Comparison of ENCODE assay signal across 9 cellular contexts in genomic region chr3:45034612-45035252, GRCh38. TPM values are rescaled to one million over a fixed set of nuclear protein-coding genes. Genes with fewer than 3 reads are reported as not detected.
DNase-seq lines count a peak whose midpoint lies in the region; ATAC-seq and TF ChIP-seq lines count a peak whose summit lies in the region.
"Had no signal": no experiment of that assay in that cellular context is flagged by ENCODE, and none has a peak within 500 bp of the region (broad histone marks: within the 10 kb centered on the region; RNA-seq: fewer than 3 reads in every experiment).

No MANE protein-coding gene starts in this region.

- CTCF ChIA-PET in activated CD4-positive, alpha-beta T cell treated with anti-CD3 and anti-CD28 coated beads, Interleukin-2, amount 10 ng/mL, durations not matched to agents 7 days and 5 days (lab: Charles Lee) = interaction anchor here (0.7 to 1.6 kb wide), 4 partner anchors 28 to 621 kb away, joined by 3 to 6 read pairs (median 3); no protein-coding TSS in a partner anchor

- no peaks in the 10 kb centered on the region for H3K9me3 Mint-ChIP-seq in activated T-cell treated with anti-CD3 and anti-CD28 coated beads, Interleukin-2, amount 50 U/mL, for 24 hours
- no peaks in the 10 kb centered on the region for H3K9me3 Mint-ChIP-seq in activated CD4-positive, alpha-beta T cell treated with anti-CD3 and anti-CD28 coated beads, Interleukin-2, amount 10 ng/mL, durations not matched to agents 7 days and 5 days

- H3K27ac ChIP-seq in lower lobe of right lung (peak overlapping the region; percentile 76), upper lobe of right lung (peak overlapping the region; percentile 71)
- H3K27ac ChIP-seq: SJSA1 had no signal

- peak; percentile 61 to 79 for ATAC-seq in lower lobe of right lung
- peak; percentile 76 for ATAC-seq in upper lobe of right lung

- POLR2A ChIA-PET in activated CD4-positive, alpha-beta T cell treated with anti-CD3 and anti-CD28 coated beads, Interleukin-2, amount 10 ng/mL, durations not matched to agents 7 days and 5 days (lab: Charles Lee) = no interaction called here

- H3K27ac Mint-ChIP-seq in activated T-cell treated with anti-CD3 and anti-CD28 coated beads, Interleukin-2, amount 50 U/mL, for 24 hours = no peak overlapping the region
- peak overlapping the region; percentile 54 for H3K27ac Mint-ChIP-seq in activated CD4-positive, alpha-beta T cell treated with anti-CD3 and anti-CD28 coated beads, Interleukin-2, amount 10 ng/mL, durations not matched to agents 7 days and 5 days

- DNase-seq in activated T-cell treated with anti-CD3 and anti-CD28 coated beads, Interleukin-2, amount 50 U/mL, for 24 hours = peak; percentile 42
- DNase-seq in activated T-cell treated with anti-CD3 and anti-CD28 coated beads, Interleukin-2, amount 50 U/mL, for 1 hour = no peak
- peak; percentile 46 for DNase-seq in activated CD4-positive, alpha-beta T cell treated with anti-CD3 and anti-CD28 coated beads, Interleukin-2, amount 10 ng/mL, durations not matched to agents 7 days and 5 days
- DNase-seq in lower lobe of right lung = peak; percentile 88
- peak; percentile 90 for DNase-seq in upper lobe of right lung
- DNase-seq in NCI-H82 (lab: John Stamatoyannopoulos, UW) = no peak
- no peak for DNase-seq in NCI-H1436 treated with DMSO at 0.1 percent for 48 hours (lab: John Stamatoyannopoulos, UW)
- DNase-seq in MG63 = no peak

- H3K36me3 ChIP-seq in lower lobe of right lung (peaks cover 12% of the 10 kb centered on the region), upper lobe of right lung (no peaks in the 10 kb centered on the region), MG63 (no peaks in the 10 kb centered on the region)
- H3K36me3 ChIP-seq: SJSA1 had no signal

- no peaks in the 10 kb centered on the region for H3K27me3 ChIP-seq in lower lobe of right lung (ENCODE audit: low read depth)
- H3K27me3 ChIP-seq in upper lobe of right lung = no peaks in the 10 kb centered on the region
- no peaks in the 10 kb centered on the region for H3K27me3 ChIP-seq in MG63
- H3K27me3 ChIP-seq: SJSA1 had no signal

- H3K36me3 Mint-ChIP-seq in activated T-cell treated with anti-CD3 and anti-CD28 coated beads, Interleukin-2, amount 50 U/mL, for 24 hours (ENCODE audit: low read depth) = no peaks in the 10 kb centered on the region
- no peaks in the 10 kb centered on the region for H3K36me3 Mint-ChIP-seq in activated CD4-positive, alpha-beta T cell treated with anti-CD3 and anti-CD28 coated beads, Interleukin-2, amount 10 ng/mL, durations not matched to agents 7 days and 5 days (ENCODE audit: low read depth)

- intact Hi-C loops in lower lobe of right lung (cut with DNase I) = no loop called here
- intact Hi-C loops in upper lobe of right lung (cut with DNase I) = loop anchor here (10.0 kb wide), 1 partner anchor 460 kb away; no protein-coding TSS in a partner anchor

- peaks cover 41% of the 10 kb centered on the region for H3K27me3 Mint-ChIP-seq in activated T-cell treated with anti-CD3 and anti-CD28 coated beads, Interleukin-2, amount 50 U/mL, for 24 hours
- H3K27me3 Mint-ChIP-seq in activated CD4-positive, alpha-beta T cell treated with anti-CD3 and anti-CD28 coated beads, Interleukin-2, amount 10 ng/mL, durations not matched to agents 7 days and 5 days = peaks cover 31% of the 10 kb centered on the region

- no peak for TF ChIP-seq CTCF in lower lobe of right lung (IDR thresholded peaks at IDR 0.05)
- no peak for TF ChIP-seq CTCF in upper lobe of right lung (IDR thresholded peaks at IDR 0.05)

- H3K4me1 ChIP-seq in lower lobe of right lung (peaks cover 56% of the 10 kb centered on the region), upper lobe of right lung (peaks cover 46% of the 10 kb centered on the region)

- H3K9me3 ChIP-seq in lower lobe of right lung (no peaks in the 10 kb centered on the region), upper lobe of right lung (no peaks in the 10 kb centered on the region), MG63 (no peaks in the 10 kb centered on the region)
- H3K9me3 ChIP-seq: SJSA1 had no signal

- H3K4me3 ChIP-seq in lower lobe of right lung (peak overlapping the region; percentile 42), upper lobe of right lung (no peak overlapping the region), MG63 (no peak overlapping the region)
- H3K4me3 ChIP-seq: SJSA1 had no signal

- peaks cover 25% of the 10 kb centered on the region for H3K4me1 Mint-ChIP-seq in activated T-cell treated with anti-CD3 and anti-CD28 coated beads, Interleukin-2, amount 50 U/mL, for 24 hours (ENCODE audit: low read depth)
- H3K4me1 Mint-ChIP-seq in activated CD4-positive, alpha-beta T cell treated with anti-CD3 and anti-CD28 coated beads, Interleukin-2, amount 10 ng/mL, durations not matched to agents 7 days and 5 days = peaks cover 30% of the 10 kb centered on the region

- no peak overlapping the region for H3K4me3 Mint-ChIP-seq in activated T-cell treated with anti-CD3 and anti-CD28 coated beads, Interleukin-2, amount 50 U/mL, for 24 hours
- peak overlapping the region; percentile 3 for H3K4me3 Mint-ChIP-seq in activated CD4-positive, alpha-beta T cell treated with anti-CD3 and anti-CD28 coated beads, Interleukin-2, amount 10 ng/mL, durations not matched to agents 7 days and 5 days

RNA-seq across cellular contexts. Expression of gene CLEC3B, which starts 8.6 kb away (rescaled TPM):
- under 1 TPM; 0.30 to 0.37 TPM for total RNA-seq in activated CD4-positive, alpha-beta T cell treated with anti-CD3 and anti-CD28 coated beads, Interleukin-2, amount 10 ng/mL, durations not matched to agents 7 days and 5 days
- total RNA-seq in lower lobe of right lung (217 TPM), upper lobe of right lung (265 TPM)
- total RNA-seq in MG63 (2014; rRNA removed; shearing (Covaris generic); ENCODE audit: low replicate concordance) = 0.10 and 2.0 TPM in 2 replicates

RNA-seq across cellular contexts. Expression of gene EXOSC7, which starts 58.7 kb away (rescaled TPM):
- 10 to 100 TPM; 35.8 to 40.2 TPM for total RNA-seq in activated CD4-positive, alpha-beta T cell treated with anti-CD3 and anti-CD28 coated beads, Interleukin-2, amount 10 ng/mL, durations not matched to agents 7 days and 5 days
- 32.9 TPM for total RNA-seq in lower lobe of right lung
- 36.2 TPM for total RNA-seq in upper lobe of right lung
- total RNA-seq in MG63 (2014; rRNA removed; shearing (Covaris generic); ENCODE audit: low replicate concordance) = 22.4 and 44.3 TPM in 2 replicates

RNA-seq across cellular contexts. Expression of gene ZDHHC3, which starts 58.8 kb away (rescaled TPM):
- 10 to 100 TPM; 47.5 to 50.7 TPM for total RNA-seq in activated CD4-positive, alpha-beta T cell treated with anti-CD3 and anti-CD28 coated beads, Interleukin-2, amount 10 ng/mL, durations not matched to agents 7 days and 5 days
- total RNA-seq in lower lobe of right lung = 110 TPM
- total RNA-seq in upper lobe of right lung = 125 TPM
- total RNA-seq in MG63 (2014; rRNA removed; shearing (Covaris generic); ENCODE audit: low replicate concordance) = 26.1 and 28.5 TPM in 2 replicates

Comparison
In these comparisons a context has a peak if more than half of its experiments do, and no peak if none do; other contexts are left out.
1. DNase-seq: peak in activated T-cell treated with anti-CD3 and anti-CD28 coated beads, Interleukin-2, amount 50 U/mL, for 24 hours (single experiment), activated CD4-positive, alpha-beta T cell treated with anti-CD3 and anti-CD28 coated beads, Interleukin-2, amount 10 ng/mL, durations not matched to agents 7 days and 5 days (single experiment), lower lobe of right lung (single experiment) and upper lobe of right lung (single experiment); none in activated T-cell treated with anti-CD3 and anti-CD28 coated beads, Interleukin-2, amount 50 U/mL, for 1 hour (single experiment), NCI-H82 (single experiment), NCI-H1436 treated with DMSO at 0.1 percent for 48 hours (single experiment) and MG63 (single experiment).
2. RNA of gene CLEC3B, which starts 8.6 kb away (total RNA-seq): 265 TPM in upper lobe of right lung (single experiment) and 217 TPM in lower lobe of right lung (single experiment); 0.30 to 0.37 TPM in activated CD4-positive, alpha-beta T cell treated with anti-CD3 and anti-CD28 coated beads, Interleukin-2, amount 10 ng/mL, durations not matched to agents 7 days and 5 days and 0.10 to 2.0 TPM in MG63; every median in the first group is over 10 times any median in the second.